ENCODE assay signal across 35 cellular contexts in genomic region chr2:27870724-27871123, GRCh38. TPM values are rescaled to one million over a fixed set of nuclear protein-coding genes. Genes with fewer than 3 reads are reported as not detected.
DNase-seq lines count a peak whose midpoint lies in the region; ATAC-seq, FAIRE-seq and TF ChIP-seq lines count a peak whose summit lies in the region.
"Had no signal": no experiment of that assay in that cellular context is flagged by ENCODE, and none has a peak within 500 bp of the region (broad histone marks: within the 10 kb centered on the region; RNA-seq: fewer than 3 reads in every experiment).

No MANE protein-coding gene starts in this region.

- no peaks in the 10 kb centered on the region for H4K20me1 ChIP-seq in mammary epithelial cell (ENCODE audit: insufficient read depth, low read length)

- no peak overlapping the region for H3K4me3 ChIP-seq in mammary epithelial cell (replicated peaks in 1 of 3; ENCODE audit: insufficient read depth in 1 of 3, low read depth in 2 of 3, low read length in 3 of 3)
- no peak overlapping the region for H3K4me3 ChIP-seq in pancreas
- H3K4me3 ChIP-seq: heart left ventricle, lower lobe of right lung, sigmoid colon, tibial nerve had no signal

- peak overlapping the region; percentile 51 for H3K27ac ChIP-seq in mammary epithelial cell (ENCODE audit: insufficient read depth, low read depth, low read length)
- H3K27ac ChIP-seq in pancreas: no peak overlapping the region
- H3K27ac ChIP-seq in CD4-positive, alpha-beta T cell (ENCODE audit: low read depth, low read length): no peak overlapping the region
- H3K27ac ChIP-seq: heart left ventricle, lower lobe of right lung, neutrophil, sigmoid colon, tibial nerve had no signal

- no peaks in the 10 kb centered on the region for H3K27me3 ChIP-seq in mammary epithelial cell (ENCODE audit: insufficient read depth, low read length)
- H3K27me3 ChIP-seq in pancreas: no peaks in the 10 kb centered on the region
- no peaks in the 10 kb centered on the region for H3K27me3 ChIP-seq in CD4-positive, alpha-beta T cell (ENCODE audit: control insufficient read depth, insufficient read depth, low read length)
- H3K27me3 ChIP-seq: heart left ventricle, neutrophil, sigmoid colon, tibial nerve had no signal

- intact Hi-C loops in mammary epithelial cell (cut with micrococcal nuclease): no loop called here
- intact Hi-C loops in pancreas (cut with DNase I): no loop called here
- intact Hi-C loops in CD4-positive, alpha-beta T cell (cut with DNase I, micrococcal nuclease): no loop called here

- no peak overlapping the region for H3K27ac Mint-ChIP-seq in CD4-positive, alpha-beta T cell
- H3K27ac Mint-ChIP-seq: activated CD4-positive, alpha-beta T cell treated with anti-CD3 and anti-CD28 coated beads, Interleukin-2, amount 10 ng/mL, durations not matched to agents 24 days and 14 days; activated naive CD8-positive, alpha-beta T cell treated with anti-CD3 and anti-CD28 coated beads for 36 hours; naive thymus-derived CD4-positive, alpha-beta T cell; progenitor cell of endocrine pancreas; WTC11 had no signal

- no peak overlapping the region for H3K4me3 Mint-ChIP-seq in CD4-positive, alpha-beta T cell
- H3K4me3 Mint-ChIP-seq: activated CD4-positive, alpha-beta T cell treated with anti-CD3 and anti-CD28 coated beads, Interleukin-2, amount 10 ng/mL, durations not matched to agents 24 days and 14 days; activated naive CD8-positive, alpha-beta T cell treated with anti-CD3 and anti-CD28 coated beads for 36 hours; naive thymus-derived CD4-positive, alpha-beta T cell; WTC11 had no signal

- POLR2A ChIA-PET in CD4-positive, alpha-beta T cell (lab: Charles Lee): no interaction called here

- H3K4me1 Mint-ChIP-seq in CD4-positive, alpha-beta T cell (ENCODE audit: low read depth): no peaks in the 10 kb centered on the region
- H3K4me1 Mint-ChIP-seq: activated CD4-positive, alpha-beta T cell treated with anti-CD3 and anti-CD28 coated beads, Interleukin-2, amount 10 ng/mL, durations not matched to agents 24 days and 14 days; activated naive CD8-positive, alpha-beta T cell treated with anti-CD3 and anti-CD28 coated beads for 36 hours; WTC11 had no signal

- no peaks in the 10 kb centered on the region for H3K27me3 Mint-ChIP-seq in CD4-positive, alpha-beta T cell
- H3K27me3 Mint-ChIP-seq: activated naive CD8-positive, alpha-beta T cell treated with anti-CD3 and anti-CD28 coated beads for 36 hours; progenitor cell of endocrine pancreas had no signal

- H2AFZ ChIP-seq in mammary epithelial cell (ENCODE audit: low read depth, low read length): peak overlapping the region; percentile 47

- H3K36me3 ChIP-seq in mammary epithelial cell (ENCODE audit: insufficient read depth, low read length) (no peaks in the 10 kb centered on the region), pancreas (no peaks in the 10 kb centered on the region)
- H3K36me3 ChIP-seq: heart left ventricle, lower lobe of right lung, neutrophil, sigmoid colon had no signal

- dilution Hi-C loops in mammary epithelial cell (cut with HindIII; ENCODE audit: low sequenced_read_pairs): no loop called here

- peak; percentile 21 to 51 (median 30) for ATAC-seq in pancreas
- no peak for ATAC-seq in CD4-positive, alpha-beta T cell (ENCODE audit: poor library complexity)
- ATAC-seq in GM18870 (IDR thresholded peaks at IDR 0.05; ENCODE audit: unreplicated experiment): no peak
- ATAC-seq in GM19395 (IDR thresholded peaks at IDR 0.05; ENCODE audit: unreplicated experiment): no peak
- ATAC-seq: heart left ventricle; lower lobe of right lung; naive thymus-derived CD4-positive, alpha-beta T cell; WTC11 had no signal

- H3K9ac ChIP-seq in mammary epithelial cell (ENCODE audit: insufficient read depth, low read length): no peak overlapping the region

- TF ChIP-seq CTCF in mammary epithelial cell (conservative IDR thresholded peaks at IDR 0.05 in 1 of 2, IDR thresholded peaks at IDR 0.05 in 1 of 2; ENCODE audit: extremely low read depth in 1 of 2, insufficient read depth in 1 of 2, low read depth in 1 of 2, low read length in 2 of 2) (no peak), pancreas (IDR thresholded peaks at IDR 0.05) (no peak)
- no peak for TF ChIP-seq CTCF in CD4-positive, alpha-beta T cell (IDR thresholded peaks at IDR 0.05)

- H3K9me3 Mint-ChIP-seq in CD4-positive, alpha-beta T cell: peaks cover 3% of the 10 kb centered on the region

- CTCF ChIA-PET in mammary epithelial cell (lab: Charles Lee; ENCODE audit: low non-redundant PET): no interaction called here
- CTCF ChIA-PET in CD4-positive, alpha-beta T cell (lab: Charles Lee): no interaction called here

- WGBS in mammary epithelial cell (ENCODE audit: low coverage, missing lambda C conversion rate): 32% methylated on average over 3 of the region's 3 CpGs
- 90 to 92% methylated on average over 3 of the region's 3 CpGs for WGBS in pancreas, 2 donors

- H3K9me3 ChIP-seq in mammary epithelial cell (replicated peaks; ENCODE audit: insufficient read depth, low read length): peaks cover 2% of the 10 kb centered on the region
- no peaks in the 10 kb centered on the region for H3K9me3 ChIP-seq in pancreas
- H3K9me3 ChIP-seq in CD4-positive, alpha-beta T cell (ENCODE audit: control insufficient read depth, low read length): no peaks in the 10 kb centered on the region
- H3K9me3 ChIP-seq: Caco-2, lower lobe of right lung, neutrophil, sigmoid colon had no signal

- H3K4me2 ChIP-seq in mammary epithelial cell (ENCODE audit: insufficient read depth, low read depth, low read length): peak overlapping the region; percentile 15

- H3K79me2 ChIP-seq in mammary epithelial cell (ENCODE audit: insufficient read depth, low read length): no peaks in the 10 kb centered on the region

- H3K4me1 ChIP-seq in mammary epithelial cell (ENCODE audit: insufficient read depth, low read length) (peaks cover 14% of the 10 kb centered on the region), pancreas (peaks cover 4 to 17% (median 9%) of the 10 kb centered on the region in 3 donors)
- H3K4me1 ChIP-seq: heart left ventricle, lower lobe of right lung, tibial nerve had no signal

- peak; percentile 63 for DNase-seq in HT1080 (ENCODE audit: low read depth)
- peak; percentile 35 for DNase-seq in RPMI7951 (ENCODE audit: low read depth)
- DNase-seq in mammary epithelial cell: peak; percentile 79
- DNase-seq in pancreas: no peak
- DNase-seq in CD4-positive, alpha-beta T cell: no peak
- DNase-seq: activated CD4-positive, alpha-beta T cell treated with anti-CD3 and anti-CD28 coated beads, Interleukin-2, amount 10 ng/mL, durations not matched to agents 24 days and 14 days; activated CD8-positive, alpha-beta memory T cell treated with anti-CD3 and anti-CD28 coated beads for 24 hours; activated gamma-delta T cell; activated naive CD8-positive, alpha-beta T cell treated with anti-CD3 and anti-CD28 coated beads for 36 hours; activated T-cell treated with anti-CD3 and anti-CD28 coated beads for 4 hours; aorta; C1 segment of cervical spinal cord; Caco-2; cortex of kidney; DMS79; foreskin melanocyte; GDM1; heart left ventricle; lower lobe of right lung; naive thymus-derived CD4-positive, alpha-beta T cell; NCI-H1105; NCI-H187 treated with DMSO at 0.1 percent for 48 hours; NCI-H2171 treated with DMSO at 0.1 percent for 48 hours; NCI-H524 treated with DMSO at 0.1 percent for 48 hours; OCI-M1; SHP77; sigmoid colon; stimulated activated CD4-positive, alpha-beta T cell treated with anti-CD3 and anti-CD28 coated beads, Interleukin-4, amount 100 ng/mL, for 1 hour; T1000 had no signal

- no TSS peak for BruUV-seq in mammary epithelial cell (replicated peaks; lab: Mats Ljungman, UMichigan)

- in situ Hi-C loops in mammary epithelial cell (cut with MboI; ENCODE audit: low sequenced_read_pairs in 2 of 2): no loop called here

- H3K36me3 Mint-ChIP-seq in CD4-positive, alpha-beta T cell (ENCODE audit: low read depth): peaks cover 2% of the 10 kb centered on the region
- H3K36me3 Mint-ChIP-seq: WTC11 had no signal

- no peak for FAIRE-seq in pancreas (lab: Jason Lieb, UNC)

RNA-seq across cellular contexts. Expression of gene RBKS, which starts 19.5 kb away (rescaled TPM):
- total RNA-seq in HT1080 (2014; rRNA removed; shearing (Covaris generic)): 0.50 and 0.71 TPM in 2 replicates
- 1.9 TPM in 2 replicates for polyA plus RNA-seq in HT1080 (2015; cell fraction: cytosol; rRNA removed)
- 1.6 and 1.7 TPM in 2 replicates for polyA plus RNA-seq in HT1080 (2015; cell fraction: nucleus; rRNA removed)
- 1.8 and 2.8 TPM in 2 replicates for total RNA-seq in RPMI7951 (2014; rRNA removed; shearing (Covaris generic))
- 1 to 10 TPM; 1.1 to 3.8 TPM for total RNA-seq in mammary epithelial cell
- 1.9 TPM for polyA plus RNA-seq in mammary epithelial cell
- not detected for polyA minus RNA-seq in mammary epithelial cell
- 1 to 10 TPM; 1.8 to 3.4 (median 2.4) TPM for total RNA-seq in pancreas
- 1 to 10 TPM; 1.5 to 3.9 TPM for polyA plus RNA-seq in pancreas
- 1 to 10 TPM; 2.6 to 3.0 TPM for total RNA-seq in CD4-positive, alpha-beta T cell

RNA-seq across cellular contexts. Expression of gene BABAM2, which starts 19.8 kb away (rescaled TPM):
- 18.5 and 31.8 TPM in 2 replicates for total RNA-seq in HT1080 (2014; rRNA removed; shearing (Covaris generic))
- polyA plus RNA-seq in HT1080 (2015; cell fraction: cytosol; rRNA removed): 39.9 and 44.0 TPM in 2 replicates
- polyA plus RNA-seq in HT1080 (2015; cell fraction: nucleus; rRNA removed): 39.6 and 41.0 TPM in 2 replicates
- 41.7 and 54.7 TPM in 2 replicates for total RNA-seq in RPMI7951 (2014; rRNA removed; shearing (Covaris generic))
- 10 to 100 TPM; 27.9 to 35.0 TPM for total RNA-seq in mammary epithelial cell
- 21.8 TPM for polyA plus RNA-seq in mammary epithelial cell
- polyA minus RNA-seq in mammary epithelial cell: 31.3 TPM
- 10 to 100 TPM; 12.7 to 21.3 (median 16.3) TPM for total RNA-seq in pancreas
- 10 to 100 TPM in 1 of 2 donors, 1 to 10 TPM in 1; 9.4 to 15.5 TPM for polyA plus RNA-seq in pancreas
- 10 to 100 TPM; 29.2 to 32.8 TPM for total RNA-seq in CD4-positive, alpha-beta T cell

Comparison
In these comparisons a context has a peak if more than half of its experiments do, and no peak if none do; other contexts are left out.
1. DNase-seq: peak in HT1080 (single experiment), RPMI7951 (single experiment) and mammary epithelial cell (single experiment); none in pancreas (0 of 6) and CD4-positive, alpha-beta T cell (0 of 10).
2. ATAC-seq: peak in pancreas (4 of 4); none in CD4-positive, alpha-beta T cell (single experiment), GM18870 (single experiment) and GM19395 (single experiment).